Comparison of ENCODE assay signal across 9 cellular contexts in the genomic region with DNA sequence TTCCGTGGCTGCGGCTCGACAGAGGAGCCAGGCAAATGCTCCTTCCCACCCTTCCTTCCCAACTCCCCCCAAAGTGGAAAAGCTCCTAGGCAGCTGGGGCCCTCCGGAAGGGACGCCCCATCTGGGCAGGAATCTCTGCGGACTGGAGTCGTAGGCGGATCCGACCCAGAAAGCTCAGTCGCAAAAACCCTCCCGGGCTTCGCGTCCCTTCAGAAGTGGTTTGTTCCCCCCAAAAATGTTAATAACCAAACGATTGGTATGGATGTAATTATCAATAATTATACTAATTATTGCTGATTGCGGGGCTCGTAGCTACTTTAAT. TPM values are rescaled to one million over a fixed set of nuclear protein-coding genes. Genes with fewer than 3 reads are reported as not detected.
DNase-seq lines count a peak whose midpoint lies in the region; ATAC-seq and TF ChIP-seq lines count a peak whose summit lies in the region.
"Had no signal": no experiment of that assay in that cellular context is flagged by ENCODE, and none has a peak within 500 bp of the region (broad histone marks: within the 10 kb centered on the region; RNA-seq: fewer than 3 reads in every experiment).

No MANE protein-coding gene starts in this region.

- POLR2A ChIA-PET in naive thymus-derived CD4-positive, alpha-beta T cell (lab: Charles Lee) = interaction anchor here (0.6 to 1.6 kb wide), 3 partner anchors 78 to 379 kb away, joined by 3 to 12 read pairs (median 3); no protein-coding TSS in a partner anchor

- no peak overlapping the region for H3K27ac Mint-ChIP-seq in HFFc6
- peak overlapping the region in 3 of 9 donors; percentile 13 to 68 (median 68) for H3K27ac Mint-ChIP-seq in naive thymus-derived CD4-positive, alpha-beta T cell

- DNase-seq in AG09309 (ENCODE audit: low read depth) (no peak), HFFc6 (no peak), colonic mucosa (no peak), cerebellar nuclear complex (lab: John Stamatoyannopoulos, UW) (no peak), sciatic nerve (ENCODE audit: low spot score) (no peak)
- DNase-seq in naive thymus-derived CD4-positive, alpha-beta T cell = no peak
- DNase-seq: activated effector memory CD4-positive, alpha-beta T cell treated with Interleukin-2 at 50 U/mL for 16 hours had no signal

- peaks cover 40% of the 10 kb centered on the region for H3K4me1 Mint-ChIP-seq in HFFc6 (ENCODE audit: low read depth)
- peaks cover 26 to 74% (median 43%) of the 10 kb centered on the region in 7 donors for H3K4me1 Mint-ChIP-seq in naive thymus-derived CD4-positive, alpha-beta T cell

- H3K4me1 ChIP-seq in colonic mucosa = peaks cover 26% of the 10 kb centered on the region
- peaks cover 35 to 37% of the 10 kb centered on the region in 2 donors for H3K4me1 ChIP-seq in naive thymus-derived CD4-positive, alpha-beta T cell (ENCODE audit: control insufficient read depth in 2 of 2, insufficient read depth in 2 of 2, low read length in 2 of 2)

- H3K9me3 ChIP-seq in colonic mucosa = no peaks in the 10 kb centered on the region
- H3K9me3 ChIP-seq in naive thymus-derived CD4-positive, alpha-beta T cell (ENCODE audit: control insufficient read depth in 2 of 3, low read length in 3 of 3) = no peaks in the 10 kb centered on the region

- no peak overlapping the region for H3K27ac ChIP-seq in colonic mucosa
- no peak overlapping the region for H3K27ac ChIP-seq in naive thymus-derived CD4-positive, alpha-beta T cell (ENCODE audit: low read depth, low read length)

- H3K4me3 ChIP-seq in AG09309 (ENCODE audit: control insufficient read depth, low read depth, low read length) = peak overlapping the region; percentile 39
- H3K4me3 ChIP-seq in colonic mucosa = peak overlapping the region; percentile 32
- peak overlapping the region; percentile 63 for H3K4me3 ChIP-seq in naive thymus-derived CD4-positive, alpha-beta T cell (ENCODE audit: low read length)

- no peaks in the 10 kb centered on the region for H3K36me3 ChIP-seq in colonic mucosa
- peaks cover 0 to 3% (median 0%) of the 10 kb centered on the region in 3 experiments for H3K36me3 ChIP-seq in naive thymus-derived CD4-positive, alpha-beta T cell (ENCODE audit: control insufficient read depth in 2 of 3, insufficient read depth in 3 of 3, low read length in 3 of 3)

- peak overlapping the region; percentile 20 to 55 for H3K9ac ChIP-seq in colonic mucosa (ENCODE audit: low read depth in 2 of 2, low read length in 2 of 2)

- no peaks in the 10 kb centered on the region for H3K36me3 Mint-ChIP-seq in HFFc6 (ENCODE audit: low read depth)
- no peaks in the 10 kb centered on the region for H3K36me3 Mint-ChIP-seq in naive thymus-derived CD4-positive, alpha-beta T cell

- peaks cover 3% of the 10 kb centered on the region; the same call in 1 of the 2 replicates for H3K9me3 Mint-ChIP-seq in HFFc6
- peaks cover 0 to 9% (median 0%) of the 10 kb centered on the region in 11 donors for H3K9me3 Mint-ChIP-seq in naive thymus-derived CD4-positive, alpha-beta T cell

- TF ChIP-seq CTCF in AG09309 (IDR thresholded peaks at IDR 0.05; ENCODE audit: control insufficient read depth, insufficient read depth, low read depth, low read length, missing control alignments) = no peak
- no peak for TF ChIP-seq CTCF in HFFc6 (IDR thresholded peaks at IDR 0.05)
- no peak for TF ChIP-seq CTCF in colonic mucosa (IDR thresholded peaks at IDR 0.05)

- no peak for ATAC-seq in naive thymus-derived CD4-positive, alpha-beta T cell
- ATAC-seq in HG03378 (IDR thresholded peaks at IDR 0.05; ENCODE audit: unreplicated experiment) (no peak), sciatic nerve (no peak), HG02588 (IDR thresholded peaks at IDR 0.05; ENCODE audit: unreplicated experiment) (no peak)

- H3K27me3 Mint-ChIP-seq in HFFc6 (ENCODE audit: insufficient read depth) = peaks cover 32% of the 10 kb centered on the region
- H3K27me3 Mint-ChIP-seq in naive thymus-derived CD4-positive, alpha-beta T cell = peaks cover 36 to 77% (median 39%) of the 10 kb centered on the region in 5 donors

- H3K4me3 Mint-ChIP-seq in HFFc6 = peak overlapping the region; percentile 79
- peak overlapping the region; percentile 76 to 92 (median 84) for H3K4me3 Mint-ChIP-seq in naive thymus-derived CD4-positive, alpha-beta T cell

- CTCF ChIA-PET in naive thymus-derived CD4-positive, alpha-beta T cell (lab: Charles Lee) = interaction anchor here (0.6 to 4.0 kb wide), 9 partner anchors 54 to 889 kb away, joined by 3 to 56 read pairs (median 6); no protein-coding TSS in a partner anchor

- peaks cover 50% of the 10 kb centered on the region for H3K27me3 ChIP-seq in colonic mucosa
- peaks cover 0 to 23% of the 10 kb centered on the region in 2 donors for H3K27me3 ChIP-seq in naive thymus-derived CD4-positive, alpha-beta T cell (ENCODE audit: control insufficient read depth in 2 of 2, insufficient read depth in 2 of 2, low read length in 2 of 2)

- intact Hi-C loops in colonic mucosa (cut with DNase I) = loop anchor here (10.0 kb wide), 1 partner anchor 291 kb away; a partner anchor contains a TSS
- intact Hi-C loops in naive thymus-derived CD4-positive, alpha-beta T cell (cut with micrococcal nuclease) = loop anchor here (1.0 to 10.0 kb wide), 8 partner anchors 53 to 1134 kb away; a partner anchor contains a TSS
- intact Hi-C loops in sciatic nerve (cut with DNase I) = loop anchor here (5.0 kb wide), 2 partner anchors 379 to 889 kb away; no protein-coding TSS in a partner anchor

RNA-seq across cellular contexts. Expression of a gene that starts 3.8 kb away (rescaled TPM):
- total RNA-seq in HFFc6 (2021; fragmentation: NEBNext Ultra II Directional; extraction: Animal tissue kit (Norgen Biotek cat#: 25700)) = not detected
- not detected for total RNA-seq in colonic mucosa
- not detected for total RNA-seq in naive thymus-derived CD4-positive, alpha-beta T cell
- not detected for polyA plus RNA-seq in naive thymus-derived CD4-positive, alpha-beta T cell
- not detected for total RNA-seq in sciatic nerve

RNA-seq across cellular contexts. Expression of a gene that starts 10.8 kb away (rescaled TPM):
- under 1 TPM in 5 of 6 experiments, not detected in 1; 0.05 to 0.13 (median 0.09) TPM for total RNA-seq in HFFc6 (2021; fragmentation: NEBNext Ultra II Directional; extraction: Animal tissue kit (Norgen Biotek cat#: 25700))
- total RNA-seq in colonic mucosa (under 1 TPM; 0.10 to 0.19 TPM), sciatic nerve (1.3 TPM)
- total RNA-seq in naive thymus-derived CD4-positive, alpha-beta T cell = 1 to 10 TPM in 2 of 5 experiments, under 1 TPM in 3; 0.34 to 2.4 (median 0.62) TPM
- polyA plus RNA-seq in naive thymus-derived CD4-positive, alpha-beta T cell = not detected
